Comparison of ENCODE assay signal across 1 cellular context in genomic region chr3:69081583-69082262, GRCh38.
TF ChIP-seq lines count a peak whose summit lies in the region.

No MANE protein-coding gene starts in this region.

TF ChIP-seq in HEK293, 187 proteins besides CTCF, POLR2A, EP300 and RAD21 (continued from another document):
- peak; percentile 85; the same call in 1 of the 2 replicates for TF ChIP-seq TSHZ1 (tag by site-specific recombination; IDR thresholded peaks at IDR 0.05; ENCODE audit: borderline replicate concordance)
- no peak for TF ChIP-seq ZNF324 (tag by site-specific recombination; IDR thresholded peaks at IDR 0.05)
- TF ChIP-seq ZNF777 (tag by site-specific recombination; IDR thresholded peaks at IDR 0.05; ENCODE audit: borderline replicate concordance) = no peak
- no peak for TF ChIP-seq ZSCAN4 (tag by site-specific recombination; IDR thresholded peaks at IDR 0.05)
- no peak for TF ChIP-seq ZNF501 (tag by site-specific recombination; IDR thresholded peaks at IDR 0.05)
- no peak for TF ChIP-seq ZNF548 (tag by site-specific recombination; IDR thresholded peaks at IDR 0.05)
- TF ChIP-seq SCRT2 (tag by site-specific recombination; IDR thresholded peaks at IDR 0.05) = no peak
- no peak for TF ChIP-seq ZNF169 (tag by site-specific recombination; IDR thresholded peaks at IDR 0.05)
- no peak for TF ChIP-seq SALL2 (tag by site-specific recombination; IDR thresholded peaks at IDR 0.05; ENCODE audit: borderline replicate concordance)
- peak; percentile 32; the same call in 1 of the 2 replicates for TF ChIP-seq ZNF366 (tag by site-specific recombination; conservative IDR thresholded peaks at IDR 0.05)
- TF ChIP-seq SETDB1 (IDR thresholded peaks at IDR 0.05; ENCODE audit: insufficient read length, low read length) = peak; percentile 46
- TF ChIP-seq MEIS1 (CRISPR knock-in tag; IDR thresholded peaks at IDR 0.05; ENCODE audit: borderline replicate concordance) = peak; percentile 87
- 0 out of 2 replicates have a peak, but pooled peaks have one; percentile 33 for TF ChIP-seq PRDM4 (tag by site-specific recombination; IDR thresholded peaks at IDR 0.05)
- TF ChIP-seq ZNF362 (tag by site-specific recombination; IDR thresholded peaks at IDR 0.05) = no peak
- peak; percentile 21; the same call in 1 of the 2 replicates for TF ChIP-seq SP7 (tag by site-specific recombination; IDR thresholded peaks at IDR 0.05)
- TF ChIP-seq ZNF585B (tag by site-specific recombination; IDR thresholded peaks at IDR 0.05) = no peak
- no peak for TF ChIP-seq ZNF664 (tag by site-specific recombination; IDR thresholded peaks at IDR 0.05)
- 0 out of 2 replicates have a peak, but pooled peaks have one; percentile 20 for TF ChIP-seq TRIM28 (IDR thresholded peaks at IDR 0.05; ENCODE audit: borderline replicate concordance, low read length)
- no peak for TF ChIP-seq ZNF214 (tag by site-specific recombination; IDR thresholded peaks at IDR 0.05; ENCODE audit: borderline replicate concordance)
- TF ChIP-seq INSM2 (tag by site-specific recombination; IDR thresholded peaks at IDR 0.05) = peak; percentile 78
- no peak for TF ChIP-seq ZNF223 (tag by site-specific recombination; IDR thresholded peaks at IDR 0.05)
- TF ChIP-seq ZNF701 (tag by site-specific recombination; IDR thresholded peaks at IDR 0.05) = no peak
- TF ChIP-seq ZNF580 (tag by site-specific recombination; IDR thresholded peaks at IDR 0.05) = peak; percentile 52; the same call in 1 of the 2 replicates
- peak; percentile 100 for TF ChIP-seq ZNF146 (tag by site-specific recombination; IDR thresholded peaks at IDR 0.05)
- TF ChIP-seq ZNF341 (tag by site-specific recombination; IDR thresholded peaks at IDR 0.05; ENCODE audit: low read depth) = no peak
TF ChIP-seq in HEK293: peak in this region for 12.
